ENCODE assay signal across 9 cellular contexts in genomic region chr12:72264548-72265175, GRCh38. TPM values are rescaled to one million over a fixed set of nuclear protein-coding genes. Genes with fewer than 3 reads are reported as not detected.
DNase-seq lines count a peak whose midpoint lies in the region; ATAC-seq and TF ChIP-seq lines count a peak whose summit lies in the region.
"Had no signal": no experiment of that assay in that cellular context is flagged by ENCODE, and none has a peak within 500 bp of the region (broad histone marks: within the 10 kb centered on the region; RNA-seq: fewer than 3 reads in every experiment).

No MANE protein-coding gene starts in this region.

- TF ChIP-seq CTCF in DOHH2 (IDR thresholded peaks at IDR 0.05; ENCODE audit: low read depth, low read length, poor library complexity, severe bottlenecking) = peak; percentile 52

- no peak overlapping the region for H3K4ac ChIP-seq in mesendoderm (ENCODE audit: low read depth, low read length)

- H3F3A ChIP-seq in DOHH2 (ENCODE audit: control insufficient read depth, insufficient read depth) = no peaks in the 10 kb centered on the region

- intact Hi-C loops in activated CD4-positive, alpha-beta T cell treated with anti-CD3 and anti-CD28 coated beads, Interleukin-2, amount 10 ng/mL, durations not matched to agents 24 days and 14 days (cut with micrococcal nuclease) = no loop called here
- intact Hi-C loops in left colon (cut with DNase I, micrococcal nuclease) = no loop called here

- no peaks in the 10 kb centered on the region for H3K4me1 Mint-ChIP-seq in activated CD4-positive, alpha-beta T cell treated with anti-CD3 and anti-CD28 coated beads, Interleukin-2, amount 10 ng/mL, durations not matched to agents 24 days and 14 days

- H4K5ac ChIP-seq in mesendoderm (ENCODE audit: low read length) = no peak overlapping the region

- H4K8ac ChIP-seq in mesendoderm (ENCODE audit: low read depth, low read length) = no peak overlapping the region

- no peak overlapping the region for H3K23ac ChIP-seq in mesendoderm (ENCODE audit: low read length)

- no peak overlapping the region for H3K18ac ChIP-seq in mesendoderm (ENCODE audit: low read length)

- no peak overlapping the region for H3K27ac Mint-ChIP-seq in activated CD4-positive, alpha-beta T cell treated with anti-CD3 and anti-CD28 coated beads, Interleukin-2, amount 10 ng/mL, durations not matched to agents 24 days and 14 days

- H3K9me2 ChIP-seq in DOHH2 (replicated peaks; ENCODE audit: control insufficient read depth, low read length) = no peaks in the 10 kb centered on the region

- no CpG with 5 or more reads among the region's 1 CpG for WGBS in mesendoderm (ENCODE audit: extremely low coverage, insufficient coverage, low lambda C conversion rate)

- H2BK120ac ChIP-seq in mesendoderm (ENCODE audit: low read depth, low read length) = no peak overlapping the region

- ATAC-seq in GM19397 (IDR thresholded peaks at IDR 0.05; ENCODE audit: unreplicated experiment) (no peak), left colon (no peak)

- no peaks in the 10 kb centered on the region for H3K79me1 ChIP-seq in mesendoderm (ENCODE audit: low read length)

- no peak overlapping the region for H3K9ac ChIP-seq in adipocyte (ENCODE audit: low read length)
- H3K9ac ChIP-seq in mesendoderm (ENCODE audit: low read length) = no peak overlapping the region

- no peaks in the 10 kb centered on the region for H3K79me2 ChIP-seq in DOHH2 (ENCODE audit: control insufficient read depth, low read length)
- H3K79me2 ChIP-seq in mesendoderm (ENCODE audit: control insufficient read depth, insufficient read depth, low read length) = no peaks in the 10 kb centered on the region

- H3K27ac ChIP-seq in DOHH2 (ENCODE audit: low read depth, low read length) (no peak overlapping the region), mesendoderm (ENCODE audit: low read depth, low read length) (no peak overlapping the region)

- 0 out of 2 replicates have a peak, but pooled peaks cover 5% of the 10 kb centered on the region for H3K27me3 ChIP-seq in DOHH2 (ENCODE audit: control insufficient read depth, low read length)
- no peaks in the 10 kb centered on the region for H3K27me3 ChIP-seq in adipocyte (replicated peaks; ENCODE audit: control insufficient read depth, insufficient read depth, low read length)
- H3K27me3 ChIP-seq in mesendoderm (ENCODE audit: insufficient read depth, low read length, poor library complexity) = no peaks in the 10 kb centered on the region

- H3K4me3 ChIP-seq in DOHH2 (ENCODE audit: low read length) = no peak overlapping the region
- no peak overlapping the region for H3K4me3 ChIP-seq in Jurkat, Clone E6-1 (ENCODE audit: low read length)
- no peak overlapping the region for H3K4me3 ChIP-seq in adipocyte (ENCODE audit: low read length)
- no peak overlapping the region for H3K4me3 ChIP-seq in mesendoderm (ENCODE audit: low read length)

- H4K20me1 ChIP-seq in DOHH2 (ENCODE audit: control insufficient read depth, insufficient read depth, low read depth, low read length) = no peaks in the 10 kb centered on the region

- H2AK5ac ChIP-seq in mesendoderm (ENCODE audit: low read length) = no peak overlapping the region

- H3K4me3 Mint-ChIP-seq in activated CD4-positive, alpha-beta T cell treated with anti-CD3 and anti-CD28 coated beads, Interleukin-2, amount 10 ng/mL, durations not matched to agents 24 days and 14 days = no peak overlapping the region

- no peaks in the 10 kb centered on the region for H3K9me3 ChIP-seq in DOHH2 (ENCODE audit: control insufficient read depth, insufficient read depth, low read length)
- H3K9me3 ChIP-seq in adipocyte (ENCODE audit: control insufficient read depth, low read length) = no peaks in the 10 kb centered on the region

- H3K4me2 ChIP-seq in DOHH2 (ENCODE audit: low read length) (no peak overlapping the region), mesendoderm (ENCODE audit: low read length) (no peak overlapping the region)

- H2BK15ac ChIP-seq in mesendoderm (replicated peaks; ENCODE audit: low read depth) = no peak overlapping the region

- H3K36me3 ChIP-seq in DOHH2 (ENCODE audit: control insufficient read depth, low read length) (no peaks in the 10 kb centered on the region), adipocyte (ENCODE audit: control insufficient read depth, insufficient read depth, low read length, severe bottlenecking) (peaks cover 13% of the 10 kb centered on the region), mesendoderm (ENCODE audit: control insufficient read depth, insufficient read depth, low read length) (no peaks in the 10 kb centered on the region)

- peak; percentile 23 for DNase-seq in Jurkat, Clone E6-1 (ENCODE audit: low read depth, low spot score)
- peak; percentile 77 for DNase-seq in adipocyte (ENCODE audit: low read depth)
- DNase-seq in mesendoderm = peak; percentile 21
- no peak for DNase-seq in activated CD4-positive, alpha-beta T cell treated with anti-CD3 and anti-CD28 coated beads, Interleukin-2, amount 10 ng/mL, durations not matched to agents 24 days and 14 days
- DNase-seq in anterior cingulate cortex (lab: John Stamatoyannopoulos, UW) = no peak
- DNase-seq in left colon = no peak
- DNase-seq: effector CD4-positive, alpha-beta T cell had no signal

- H3K9me3 Mint-ChIP-seq in activated CD4-positive, alpha-beta T cell treated with anti-CD3 and anti-CD28 coated beads, Interleukin-2, amount 10 ng/mL, durations not matched to agents 24 days and 14 days = no peaks in the 10 kb centered on the region

- no peak overlapping the region for H2BK5ac ChIP-seq in mesendoderm (ENCODE audit: low read length)

- H3K56ac ChIP-seq in mesendoderm (ENCODE audit: low read length) = no peak overlapping the region

- H3K27me3 Mint-ChIP-seq in activated CD4-positive, alpha-beta T cell treated with anti-CD3 and anti-CD28 coated beads, Interleukin-2, amount 10 ng/mL, durations not matched to agents 24 days and 14 days = peaks cover 6% of the 10 kb centered on the region

- H3K36me3 Mint-ChIP-seq in activated CD4-positive, alpha-beta T cell treated with anti-CD3 and anti-CD28 coated beads, Interleukin-2, amount 10 ng/mL, durations not matched to agents 24 days and 14 days (ENCODE audit: low read depth) = no peaks in the 10 kb centered on the region

- H3K4me1 ChIP-seq in DOHH2 (ENCODE audit: control insufficient read depth, low read length) (no peaks in the 10 kb centered on the region), adipocyte (ENCODE audit: control insufficient read depth, insufficient read depth, low read length) (no peaks in the 10 kb centered on the region), mesendoderm (ENCODE audit: control insufficient read depth, low read depth, low read length) (no peaks in the 10 kb centered on the region)

RNA-seq across cellular contexts. Expression of gene TRHDE, which starts 7.5 kb away (rescaled TPM):
- not detected for polyA plus RNA-seq in Jurkat, Clone E6-1 (2012; ENCODE audit: insufficient read depth, insufficient read length)
- polyA plus RNA-seq in mesendoderm (2013, experiment 1 of 2) = 1.1 TPM
- polyA plus RNA-seq in mesendoderm (2013, experiment 2 of 2) = 0.95 TPM
- total RNA-seq in activated CD4-positive, alpha-beta T cell treated with anti-CD3 and anti-CD28 coated beads, Interleukin-2, amount 10 ng/mL, durations not matched to agents 24 days and 14 days = not detected in 2 replicates
- total RNA-seq in left colon = 1 to 10 TPM; 3.9 to 5.7 TPM

Comparison
In these comparisons a context has a peak if more than half of its experiments do, and no peak if none do; other contexts are left out.
1. DNase-seq: peak in Jurkat, Clone E6-1 (single experiment), adipocyte (single experiment) and mesendoderm (single experiment); none in activated CD4-positive, alpha-beta T cell treated with anti-CD3 and anti-CD28 coated beads, Interleukin-2, amount 10 ng/mL, durations not matched to agents 24 days and 14 days (single experiment), anterior cingulate cortex (0 of 58) and left colon (0 of 2).